ENCODE assay signal across 1 cellular context in genomic region chr19:6417713-6418561, GRCh38.
TF ChIP-seq lines count a peak whose summit lies in the region.

No MANE protein-coding gene starts in this region.

TF ChIP-seq in HCT116, 20 proteins besides CTCF, POLR2A, EP300 and RAD21:
- no peak for TF ChIP-seq FOSL1 (IDR thresholded peaks at IDR 0.05; ENCODE audit: low read depth)
- no peak for TF ChIP-seq EZH2 (IDR thresholded peaks at IDR 0.05)
- TF ChIP-seq ZNF274 (IDR thresholded peaks at IDR 0.05; ENCODE audit: low read depth, low read length), result no peak
